22 cellular contexts compared by ENCODE assay signal in the genomic region with DNA sequence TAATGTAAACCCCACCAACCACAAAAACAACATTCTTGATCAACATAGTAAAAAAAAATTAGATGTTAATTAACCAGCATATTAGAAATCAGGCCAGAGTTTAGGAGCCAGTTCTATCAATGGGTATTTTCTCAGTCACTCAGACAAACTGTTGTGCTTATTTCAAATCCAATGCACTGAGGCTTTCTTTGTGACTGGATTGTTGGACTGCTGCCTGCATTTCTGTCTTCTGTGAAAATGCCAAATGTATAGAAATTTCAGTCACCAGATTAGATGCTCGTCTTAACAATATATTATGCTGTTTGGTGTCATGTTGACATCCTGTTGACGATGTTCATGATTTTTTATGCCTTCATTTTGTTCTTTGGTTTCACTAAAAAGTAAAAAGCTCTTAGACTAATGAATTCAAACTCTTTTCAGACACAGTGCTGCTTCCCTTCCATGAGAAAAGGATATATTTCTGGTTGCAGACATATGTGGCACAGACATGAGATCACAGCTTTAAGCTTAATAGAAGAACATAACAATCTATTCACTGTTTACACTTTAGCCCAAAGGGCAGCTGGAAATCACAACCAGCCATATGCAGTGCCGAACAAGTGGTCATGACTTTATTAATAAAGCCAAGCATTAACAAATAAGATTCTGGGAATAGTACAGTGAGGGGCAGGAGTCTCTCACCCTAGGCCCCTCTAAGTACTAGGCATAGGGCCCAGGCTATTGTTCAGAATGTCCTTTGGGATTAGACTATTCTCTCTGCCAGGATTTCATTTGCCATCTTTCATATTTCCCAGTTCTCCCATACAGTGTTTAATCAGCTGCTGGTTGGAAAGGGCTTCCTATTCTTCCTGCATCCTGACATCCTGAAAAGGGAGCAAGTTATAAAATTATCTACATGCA. TPM values are rescaled to one million over a fixed set of nuclear protein-coding genes. Genes with fewer than 3 reads are reported as not detected.
DNase-seq lines count a peak whose midpoint lies in the region; ATAC-seq and TF ChIP-seq lines count a peak whose summit lies in the region.
"Had no signal": no experiment of that assay in that cellular context is flagged by ENCODE, and none has a peak within 500 bp of the region (broad histone marks: within the 10 kb centered on the region; RNA-seq: fewer than 3 reads in every experiment).

No MANE protein-coding gene starts in this region.

- intact Hi-C loops in left ventricle myocardium inferior (cut with micrococcal nuclease) (no loop called here), left cardiac atrium (cut with DNase I) (no loop called here)
- intact Hi-C loops in activated CD4-positive, alpha-beta T cell treated with anti-CD3 and anti-CD28 coated beads, Interleukin-2, amount 10 ng/mL, durations not matched to agents 24 days and 14 days (cut with micrococcal nuclease), result no loop called here
- intact Hi-C loops in naive thymus-derived CD4-positive, alpha-beta T cell (cut with micrococcal nuclease), result no loop called here

- H3K27ac Mint-ChIP-seq in activated CD4-positive, alpha-beta T cell treated with anti-CD3 and anti-CD28 coated beads, Interleukin-2, amount 10 ng/mL, durations not matched to agents 7 days and 5 days, result no peak overlapping the region
- no peak overlapping the region for H3K27ac Mint-ChIP-seq in activated CD4-positive, alpha-beta T cell treated with anti-CD3 and anti-CD28 coated beads, Interleukin-2, amount 10 ng/mL, durations not matched to agents 24 days and 14 days
- no peak overlapping the region for H3K27ac Mint-ChIP-seq in naive thymus-derived CD4-positive, alpha-beta T cell

- H3K27me3 Mint-ChIP-seq in activated CD4-positive, alpha-beta T cell treated with anti-CD3 and anti-CD28 coated beads, Interleukin-2, amount 10 ng/mL, durations not matched to agents 7 days and 5 days, result no peaks in the 10 kb centered on the region
- no peaks in the 10 kb centered on the region for H3K27me3 Mint-ChIP-seq in activated CD4-positive, alpha-beta T cell treated with anti-CD3 and anti-CD28 coated beads, Interleukin-2, amount 10 ng/mL, durations not matched to agents 24 days and 14 days
- H3K27me3 Mint-ChIP-seq in naive thymus-derived CD4-positive, alpha-beta T cell, result no peaks in the 10 kb centered on the region

- H3K27me3 ChIP-seq in left ventricle myocardium inferior (ENCODE audit: low read depth), result no peaks in the 10 kb centered on the region
- no peaks in the 10 kb centered on the region for H3K27me3 ChIP-seq in naive thymus-derived CD4-positive, alpha-beta T cell (ENCODE audit: control insufficient read depth in 2 of 2, insufficient read depth in 2 of 2, low read length in 2 of 2)
- H3K27me3 ChIP-seq: sigmoid colon had no signal

- no peak for TF ChIP-seq CTCF in left ventricle myocardium inferior (IDR thresholded peaks at IDR 0.05; ENCODE audit: borderline replicate concordance)

- H3K36me3 ChIP-seq in left ventricle myocardium inferior, result no peaks in the 10 kb centered on the region
- no peaks in the 10 kb centered on the region for H3K36me3 ChIP-seq in naive thymus-derived CD4-positive, alpha-beta T cell (ENCODE audit: control insufficient read depth in 2 of 3, insufficient read depth in 3 of 3, low read length in 3 of 3)
- H3K36me3 ChIP-seq: sigmoid colon had no signal

- H3K9me3 Mint-ChIP-seq in activated CD4-positive, alpha-beta T cell treated with anti-CD3 and anti-CD28 coated beads, Interleukin-2, amount 10 ng/mL, durations not matched to agents 7 days and 5 days, result no peaks in the 10 kb centered on the region
- H3K9me3 Mint-ChIP-seq in activated CD4-positive, alpha-beta T cell treated with anti-CD3 and anti-CD28 coated beads, Interleukin-2, amount 10 ng/mL, durations not matched to agents 24 days and 14 days, result no peaks in the 10 kb centered on the region
- H3K9me3 Mint-ChIP-seq in naive thymus-derived CD4-positive, alpha-beta T cell, result peaks cover 0 to 7% (median 0%) of the 10 kb centered on the region in 11 donors

- H3K4me1 Mint-ChIP-seq in activated CD4-positive, alpha-beta T cell treated with anti-CD3 and anti-CD28 coated beads, Interleukin-2, amount 10 ng/mL, durations not matched to agents 7 days and 5 days, result no peaks in the 10 kb centered on the region
- H3K4me1 Mint-ChIP-seq in activated CD4-positive, alpha-beta T cell treated with anti-CD3 and anti-CD28 coated beads, Interleukin-2, amount 10 ng/mL, durations not matched to agents 24 days and 14 days, result no peaks in the 10 kb centered on the region
- peaks cover 0 to 2% (median 0%) of the 10 kb centered on the region in 7 donors for H3K4me1 Mint-ChIP-seq in naive thymus-derived CD4-positive, alpha-beta T cell

- H3K9me3 ChIP-seq in left ventricle myocardium inferior (replicated peaks), result no peaks in the 10 kb centered on the region
- no peaks in the 10 kb centered on the region for H3K9me3 ChIP-seq in naive thymus-derived CD4-positive, alpha-beta T cell (ENCODE audit: control insufficient read depth in 2 of 3, low read length in 3 of 3)
- H3K9me3 ChIP-seq: sigmoid colon had no signal

- POLR2A ChIA-PET in activated CD4-positive, alpha-beta T cell treated with anti-CD3 and anti-CD28 coated beads, Interleukin-2, amount 10 ng/mL, durations not matched to agents 7 days and 5 days (lab: Charles Lee), result no interaction called here
- POLR2A ChIA-PET in naive thymus-derived CD4-positive, alpha-beta T cell (lab: Charles Lee), result no interaction called here

- H3K4me3 Mint-ChIP-seq in activated CD4-positive, alpha-beta T cell treated with anti-CD3 and anti-CD28 coated beads, Interleukin-2, amount 10 ng/mL, durations not matched to agents 7 days and 5 days, result no peak overlapping the region
- H3K4me3 Mint-ChIP-seq in activated CD4-positive, alpha-beta T cell treated with anti-CD3 and anti-CD28 coated beads, Interleukin-2, amount 10 ng/mL, durations not matched to agents 24 days and 14 days, result no peak overlapping the region
- no peak overlapping the region for H3K4me3 Mint-ChIP-seq in naive thymus-derived CD4-positive, alpha-beta T cell

- no peaks in the 10 kb centered on the region for H3K36me3 Mint-ChIP-seq in activated CD4-positive, alpha-beta T cell treated with anti-CD3 and anti-CD28 coated beads, Interleukin-2, amount 10 ng/mL, durations not matched to agents 7 days and 5 days (ENCODE audit: low read depth)
- H3K36me3 Mint-ChIP-seq in activated CD4-positive, alpha-beta T cell treated with anti-CD3 and anti-CD28 coated beads, Interleukin-2, amount 10 ng/mL, durations not matched to agents 24 days and 14 days (ENCODE audit: low read depth), result no peaks in the 10 kb centered on the region
- no peaks in the 10 kb centered on the region for H3K36me3 Mint-ChIP-seq in naive thymus-derived CD4-positive, alpha-beta T cell

- H3K4me3 ChIP-seq in left ventricle myocardium inferior, result no peak overlapping the region
- no peak overlapping the region for H3K4me3 ChIP-seq in naive thymus-derived CD4-positive, alpha-beta T cell (ENCODE audit: low read length)
- H3K4me3 ChIP-seq: GM23248, sigmoid colon had no signal

- DNase-seq in left ventricle myocardium inferior (no peak), left cardiac atrium (no peak), NCI-H69 (lab: John Stamatoyannopoulos, UW) (peak; percentile 93), globus pallidus (ENCODE audit: low spot score) (peak; percentile 10)
- no peak for DNase-seq in activated CD4-positive, alpha-beta T cell treated with anti-CD3 and anti-CD28 coated beads, Interleukin-2, amount 10 ng/mL, durations not matched to agents 7 days and 5 days
- no peak for DNase-seq in activated CD4-positive, alpha-beta T cell treated with anti-CD3 and anti-CD28 coated beads, Interleukin-2, amount 10 ng/mL, durations not matched to agents 24 days and 14 days
- no peak for DNase-seq in naive thymus-derived CD4-positive, alpha-beta T cell
- DNase-seq: ACHN; activated CD4-positive, alpha-beta T cell treated with anti-CD3 and anti-CD28 coated beads, Interleukin-2, amount 50 U/mL, for 4 hours; activated naive CD4-positive, alpha-beta T cell treated with Interleukin-2 at 50 U/mL for 16 hours; activated T-cell treated with anti-CD3 and anti-CD28 coated beads for 4 hours; aorta; DND-41; GM23248; hypothalamus; NCI-H2171; RPMI8226; sigmoid colon; stimulated activated CD4-positive, alpha-beta T cell treated with anti-CD3 and anti-CD28 coated beads, Interleukin-1b, Interleukin-23, amount 100 ng/mL, for 48 hours; stimulated activated naive CD8-positive, alpha-beta T cell treated with anti-CD3 and anti-CD28 coated beads, Interleukin-15, Interleukin-2, amounts not matched to agents 100 U/mL and 50 U/mL, for 24 hours; trophoblast cell had no signal

- CTCF ChIA-PET in activated CD4-positive, alpha-beta T cell treated with anti-CD3 and anti-CD28 coated beads, Interleukin-2, amount 10 ng/mL, durations not matched to agents 7 days and 5 days (lab: Charles Lee), result no interaction called here
- CTCF ChIA-PET in naive thymus-derived CD4-positive, alpha-beta T cell (lab: Charles Lee), result no interaction called here

- no peak for ATAC-seq in left cardiac atrium
- no peak for ATAC-seq in naive thymus-derived CD4-positive, alpha-beta T cell
- no peak for ATAC-seq in HG03159 (IDR thresholded peaks at IDR 0.05; ENCODE audit: unreplicated experiment)
- ATAC-seq: stimulated activated naive CD8-positive, alpha-beta T cell treated with anti-CD3 and anti-CD28 coated beads, Interleukin-15, Interleukin-2, amounts not matched to agents 100 U/mL and 50 U/mL, for 24 hours had no signal

- H3K27ac ChIP-seq in left ventricle myocardium inferior (replicated peaks), result peak overlapping the region; percentile 17
- H3K27ac ChIP-seq in naive thymus-derived CD4-positive, alpha-beta T cell (ENCODE audit: low read depth, low read length), result no peak overlapping the region
- H3K27ac ChIP-seq: GM23248, sigmoid colon had no signal

- H3K4me1 ChIP-seq in left ventricle myocardium inferior, result peaks cover 34% of the 10 kb centered on the region
- no peaks in the 10 kb centered on the region for H3K4me1 ChIP-seq in naive thymus-derived CD4-positive, alpha-beta T cell (ENCODE audit: control insufficient read depth in 2 of 2, insufficient read depth in 2 of 2, low read length in 2 of 2)
- H3K4me1 ChIP-seq: sigmoid colon had no signal

RNA-seq across cellular contexts. Expression of gene SOX6, which starts 9.4 kb away (rescaled TPM):
- 20.2 TPM for total RNA-seq in left ventricle myocardium inferior
- 10 to 100 TPM; 13.6 to 19.8 TPM for total RNA-seq in left cardiac atrium
- not detected for total RNA-seq in activated CD4-positive, alpha-beta T cell treated with anti-CD3 and anti-CD28 coated beads, Interleukin-2, amount 10 ng/mL, durations not matched to agents 7 days and 5 days
- total RNA-seq in activated CD4-positive, alpha-beta T cell treated with anti-CD3 and anti-CD28 coated beads, Interleukin-2, amount 10 ng/mL, durations not matched to agents 24 days and 14 days, result not detected in 2 replicates
- total RNA-seq in naive thymus-derived CD4-positive, alpha-beta T cell, result under 1 TPM in 1 of 5 experiments, not detected in 4; 0.51 TPM
- polyA plus RNA-seq in naive thymus-derived CD4-positive, alpha-beta T cell, result not detected

Comparison
In these comparisons a context has a peak if more than half of its experiments do, and no peak if none do; other contexts are left out.
1. DNase-seq: peak in NCI-H69 (single experiment) and globus pallidus (single experiment); none in left ventricle myocardium inferior (single experiment), left cardiac atrium (single experiment), activated CD4-positive, alpha-beta T cell treated with anti-CD3 and anti-CD28 coated beads, Interleukin-2, amount 10 ng/mL, durations not matched to agents 7 days and 5 days (single experiment), activated CD4-positive, alpha-beta T cell treated with anti-CD3 and anti-CD28 coated beads, Interleukin-2, amount 10 ng/mL, durations not matched to agents 24 days and 14 days (single experiment) and naive thymus-derived CD4-positive, alpha-beta T cell (0 of 9).
2. RNA of gene SOX6, which starts 9.4 kb away (total RNA-seq): 20.2 TPM in left ventricle myocardium inferior (single experiment) and 13.6 to 19.8 TPM in left cardiac atrium; 0.51 TPM in naive thymus-derived CD4-positive, alpha-beta T cell, not detected in activated CD4-positive, alpha-beta T cell treated with anti-CD3 and anti-CD28 coated beads, Interleukin-2, amount 10 ng/mL, durations not matched to agents 24 days and 14 days and not detected in activated CD4-positive, alpha-beta T cell treated with anti-CD3 and anti-CD28 coated beads, Interleukin-2, amount 10 ng/mL, durations not matched to agents 7 days and 5 days; every median in the first group is over 4 times any median in the second.